ENCODE assay signal across 9 cellular contexts in genomic region chr14:75831971-75832370, GRCh38.
A peak's percentile ranks its signal among the peaks of the same experiment; 100 is the strongest.
DNase-seq lines count a peak whose midpoint lies in the region; ATAC-seq, FAIRE-seq and TF ChIP-seq lines count a peak whose summit lies in the region.
"Had no signal": no experiment of that assay in that cellular context is flagged by ENCODE, and none has a peak within 500 bp of the region (broad histone marks: within the 10 kb centered on the region; RNA-seq: fewer than 3 reads in every experiment).

No MANE protein-coding gene starts in this region.

- POLR2A ChIA-PET in activated CD8-positive, alpha-beta T cell treated with anti-CD3 and anti-CD28 coated beads for 36 hours (lab: Charles Lee): no interaction called here

- H3K27ac Mint-ChIP-seq in activated CD8-positive, alpha-beta T cell treated with anti-CD3 and anti-CD28 coated beads for 36 hours: no peak overlapping the region

- no peak for FAIRE-seq in GM12892 (lab: Jason Lieb, UNC)

- no peak for TF ChIP-seq POLR2A in GM12892 (IDR thresholded peaks at IDR 0.05; ENCODE audit: low read depth, low read length)

- TF ChIP-seq CTCF in AG10803 (conservative IDR thresholded peaks at IDR 0.05; ENCODE audit: low read length) (no peak), GM13977 (IDR thresholded peaks at IDR 0.05; ENCODE audit: extremely low read depth, insufficient read depth, missing control alignments) (no peak)
- TF ChIP-seq CTCF in activated CD8-positive, alpha-beta T cell treated with anti-CD3 and anti-CD28 coated beads for 36 hours (IDR thresholded peaks at IDR 0.05): no peak

- no peak overlapping the region for H3K4me3 Mint-ChIP-seq in activated CD8-positive, alpha-beta T cell treated with anti-CD3 and anti-CD28 coated beads for 36 hours
- H3K4me3 Mint-ChIP-seq: activated T-helper 1 cell treated with anti-CD3 and anti-CD28 coated beads, Interleukin-12 subunit alpha, Interleukin-12 subunit beta, Interleukin-2, Interleukin-4 antibody, amounts not matched to agents 30 ng/mL and 10 ng/mL and 1 ng/mL, durations not matched to agents 14 hours and 24 hours and 36 hours had no signal

- no peaks in the 10 kb centered on the region for H3K9me3 Mint-ChIP-seq in activated CD8-positive, alpha-beta T cell treated with anti-CD3 and anti-CD28 coated beads for 36 hours
- H3K9me3 Mint-ChIP-seq: activated T-helper 1 cell treated with anti-CD3 and anti-CD28 coated beads, Interleukin-12 subunit alpha, Interleukin-12 subunit beta, Interleukin-2, Interleukin-4 antibody, amounts not matched to agents 30 ng/mL and 10 ng/mL and 1 ng/mL, durations not matched to agents 14 hours and 24 hours and 36 hours had no signal

- no peak for ATAC-seq in activated CD8-positive, alpha-beta T cell treated with anti-CD3 and anti-CD28 coated beads for 36 hours

- CTCF ChIA-PET in activated CD8-positive, alpha-beta T cell treated with anti-CD3 and anti-CD28 coated beads for 36 hours (lab: Charles Lee): interaction anchor here (0.5 to 1.7 kb wide), 2 partner anchors 9 to 125 kb away, joined by 3 read pairs; no protein-coding TSS in a partner anchor

- in situ Hi-C loops in GM13977 (cut with MboI; ENCODE audit: low pct_unique_long_range_greater_than_20kb, low sequenced_read_pairs, unreplicated experiment): no loop called here

- peak; percentile 66 for DNase-seq in AG10803 (ENCODE audit: low read depth)
- DNase-seq in HPDE6-E6E7 (ENCODE audit: extremely low spot score): peak; percentile 58
- DNase-seq in activated CD8-positive, alpha-beta T cell treated with anti-CD3 and anti-CD28 coated beads for 36 hours: peak; percentile 5
- peak; percentile 27 for DNase-seq in mucosa of gallbladder (ENCODE audit: low spot score)
- no peak for DNase-seq in GF-D8 (lab: John Stamatoyannopoulos, UW)
- no peak for DNase-seq in cerebellum (ENCODE audit: low spot score)
- no peak for DNase-seq in GM13977 (ENCODE audit: low spot score)
- no peak for DNase-seq in GM12892 (ENCODE audit: insufficient read length)

- H3K4me3 ChIP-seq in AG10803 (ENCODE audit: low read length): no peak overlapping the region

- H3K27me3 Mint-ChIP-seq in activated CD8-positive, alpha-beta T cell treated with anti-CD3 and anti-CD28 coated beads for 36 hours: no peaks in the 10 kb centered on the region

- peaks cover 12% of the 10 kb centered on the region for H3K4me1 Mint-ChIP-seq in activated CD8-positive, alpha-beta T cell treated with anti-CD3 and anti-CD28 coated beads for 36 hours (ENCODE audit: low read depth)

- peaks cover 4% of the 10 kb centered on the region for H3K36me3 Mint-ChIP-seq in activated CD8-positive, alpha-beta T cell treated with anti-CD3 and anti-CD28 coated beads for 36 hours (ENCODE audit: low read depth)

- intact Hi-C loops in activated CD8-positive, alpha-beta T cell treated with anti-CD3 and anti-CD28 coated beads for 36 hours (cut with micrococcal nuclease): no loop called here

Comparison
In these comparisons a context has a peak if more than half of its experiments do, and no peak if none do; other contexts are left out.
1. DNase-seq: peak in AG10803 (single experiment), HPDE6-E6E7 (single experiment), activated CD8-positive, alpha-beta T cell treated with anti-CD3 and anti-CD28 coated beads for 36 hours (single experiment) and mucosa of gallbladder (single experiment); none in GF-D8 (single experiment), cerebellum (single experiment), GM13977 (single experiment) and GM12892 (single experiment).